In genomic region chr2:135840601-135841000, GRCh38 we compare ENCODE assay signal across 14 cellular contexts. TPM values are rescaled to one million over a fixed set of nuclear protein-coding genes. Genes with fewer than 3 reads are reported as not detected.
DNase-seq lines count a peak whose midpoint lies in the region; ATAC-seq and TF ChIP-seq lines count a peak whose summit lies in the region.
"Had no signal": no experiment of that assay in that cellular context is flagged by ENCODE, and none has a peak within 500 bp of the region (broad histone marks: within the 10 kb centered on the region; RNA-seq: fewer than 3 reads in every experiment).

No MANE protein-coding gene starts in this region.

- H3K9me3 ChIP-seq in KOPT-K1 (ENCODE audit: insufficient read depth, low read length, poor library complexity, severe bottlenecking) (no peaks in the 10 kb centered on the region), testis (no peaks in the 10 kb centered on the region)
- H3K9me3 ChIP-seq: Caco-2 had no signal

- H3K4me3 ChIP-seq in coronary artery (peak overlapping the region; percentile 42), testis (no peak overlapping the region)

- no peaks in the 10 kb centered on the region for H3K27me3 ChIP-seq in testis

- H3K27ac ChIP-seq in KOPT-K1 (ENCODE audit: low read depth, low read length, poor library complexity, severe bottlenecking), result peak overlapping the region; percentile 30
- peak overlapping the region in 1 of 2 donors; percentile 56 for H3K27ac ChIP-seq in coronary artery
- peak overlapping the region in 1 of 2 donors; percentile 25 for H3K27ac ChIP-seq in testis

- peaks cover 6% of the 10 kb centered on the region for H3K4me1 ChIP-seq in testis

- 44 to 55% methylated on average over 2 of the region's 2 CpGs for WGBS in testis, 2 donors

- peak overlapping the region; percentile 79 for H3K27ac Mint-ChIP-seq in mesothelial cell of epicardium

- TF ChIP-seq POLR2A in testis (IDR thresholded peaks at IDR 0.05), result no peak

- TF ChIP-seq CTCF in coronary artery (IDR thresholded peaks at IDR 0.05) (no peak), mesothelial cell of epicardium (IDR thresholded peaks at IDR 0.05; ENCODE audit: unreplicated experiment) (no peak), testis (IDR thresholded peaks at IDR 0.05) (no peak)

- H3K27me3 Mint-ChIP-seq in mesothelial cell of epicardium (ENCODE audit: low read depth), result no peaks in the 10 kb centered on the region

- peak; percentile 29 for DNase-seq in Ammon's horn (ENCODE audit: low spot score)
- DNase-seq in coronary artery (ENCODE audit: low spot score), result no peak
- DNase-seq in mesothelial cell of epicardium (ENCODE audit: low spot score in 2 of 2, unreplicated experiment in 2 of 2), result no peak
- no peak for DNase-seq in NCI-H345 (lab: John Stamatoyannopoulos, UW)
- DNase-seq in HuH-7.5 (ENCODE audit: low spot score), result no peak
- DNase-seq in testis, result no peak
- DNase-seq: activated CD8-positive, alpha-beta memory T cell treated with anti-CD3 and anti-CD28 coated beads for 24 hours; Caco-2; effector CD4-positive, alpha-beta T cell; NCI-H1930; retina; SHP77 treated with DMSO at 0.1 percent for 48 hours had no signal

- H3K36me3 Mint-ChIP-seq in mesothelial cell of epicardium, result peaks cover 24% of the 10 kb centered on the region

- H3K9me3 Mint-ChIP-seq in mesothelial cell of epicardium, result no peaks in the 10 kb centered on the region

- ATAC-seq in GM18870 (IDR thresholded peaks at IDR 0.05; ENCODE audit: unreplicated experiment), result no peak

- intact Hi-C loops in testis (cut with DNase I; ENCODE audit: low total_unique reads), result no loop called here

- H3K4me1 Mint-ChIP-seq in mesothelial cell of epicardium, result peaks cover 19% of the 10 kb centered on the region

- no peak overlapping the region for H3K4me3 Mint-ChIP-seq in mesothelial cell of epicardium

- H3K36me3 ChIP-seq in KOPT-K1 (ENCODE audit: insufficient read depth, low read length) (peaks cover 83% of the 10 kb centered on the region), testis (ENCODE audit: low read depth, missing control alignments) (no peaks in the 10 kb centered on the region)

RNA-seq across cellular contexts. Expression of gene LCT, which starts 3.6 kb away (rescaled TPM):
- total RNA-seq in mesothelial cell of epicardium (0.05 TPM in 1 of 3 replicates, not detected in the others), testis (under 1 TPM; 0.47 to 0.62 TPM)
- 0.22 TPM for polyA plus RNA-seq in testis (ENCODE audit: insufficient read depth, low read depth, low replicate concordance)

RNA-seq across cellular contexts. Expression of gene MCM6, which starts 35.6 kb away (rescaled TPM):
- total RNA-seq in mesothelial cell of epicardium (29.3 to 30.2 TPM (median 29.6 TPM) in 3 replicates), testis (10 to 100 TPM; 26.7 to 32.3 TPM)
- 24.6 TPM for polyA plus RNA-seq in testis (ENCODE audit: insufficient read depth, low read depth, low replicate concordance)
